Comparison of ENCODE assay signal across 33 cellular contexts in the genomic region with DNA sequence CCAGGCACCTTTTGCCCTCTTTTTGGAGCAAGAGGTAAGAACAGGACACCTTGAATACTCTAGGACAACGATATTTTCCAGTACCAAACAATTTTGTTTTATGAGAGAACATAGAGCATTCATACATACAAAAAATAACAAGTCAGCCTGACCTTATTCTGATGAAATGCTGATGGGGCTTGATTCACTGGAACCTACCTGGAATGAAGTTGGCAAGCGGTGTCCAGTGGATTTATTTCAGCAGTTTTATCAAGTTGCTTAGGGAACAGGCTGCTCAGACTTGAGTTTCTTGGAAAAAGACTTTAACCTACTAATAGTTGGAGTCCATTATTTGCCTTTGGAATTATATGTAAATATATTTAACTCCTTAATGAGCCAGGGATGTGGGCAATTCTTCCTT.
"Had no signal": no experiment of that assay in that cellular context is flagged by ENCODE, and none has a peak within 500 bp of the region (broad histone marks: within the 10 kb centered on the region; RNA-seq: fewer than 3 reads in every experiment).

No MANE protein-coding gene starts in this region.

- DNase-seq: activated CD4-positive, alpha-beta memory T cell treated with anti-CD3 and anti-CD28 coated beads for 36 hours; activated CD4-positive, alpha-beta T cell treated with anti-CD3 and anti-CD28 coated beads for 36 hours; activated CD4-positive, alpha-beta T cell treated with anti-CD3 and anti-CD28 coated beads, Interleukin-2, amount 10 ng/mL, durations not matched to agents 24 days and 14 days; activated CD4-positive, CD25-positive, alpha-beta regulatory T cell; activated CD4-positive, CD25-positive, alpha-beta regulatory T cell treated with anti-CD3 and anti-CD28 coated beads, Interleukin-2, amount 50 U/mL, for 72 hours; activated CD8-positive, alpha-beta memory T cell treated with anti-CD3 and anti-CD28 coated beads, Interleukin-2, amount 10 ng/mL, durations not matched to agents 7 days and 5 days; activated CD8-positive, alpha-beta memory T cell treated with anti-CD3 and anti-CD28 coated beads, Interleukin-2, amount 50 U/mL, for 4 hours; activated CD8-positive, alpha-beta T cell treated with anti-CD3 and anti-CD28 coated beads, Interleukin-2, amount 10 ng/mL, durations not matched to agents 7 days and 5 days; activated effector memory CD4-positive, alpha-beta T cell treated with anti-CD3 and anti-CD28 coated beads, Interleukin-2, amount 50 U/mL, for 16 hours; activated naive CD4-positive, alpha-beta T cell treated with anti-CD3 and anti-CD28 coated beads for 36 hours; activated naive CD8-positive, alpha-beta T cell treated with anti-CD3 and anti-CD28 coated beads for 36 hours; activated naive CD8-positive, alpha-beta T cell treated with anti-CD3 and anti-CD28 coated beads, Interleukin-2, amount 50 U/mL, for 24 hours; activated T-cell treated with anti-CD3 and anti-CD28 coated beads, Interleukin-2, amount 50 U/mL, for 1 hour; activated T-cell treated with anti-CD3 and anti-CD28 coated beads, Interleukin-2, amount 50 U/mL, for 48 hours; central memory CD4-positive, alpha-beta T cell; cerebellar nuclear complex; colonic mucosa; effector CD8-positive, alpha-beta T cell; esophagus squamous epithelium; foreskin melanocyte; T-helper 1 cell; T-helper 2 cell had no signal

- ATAC-seq: activated CD4-positive, alpha-beta T cell treated with anti-CD3 and anti-CD28 coated beads for 36 hours; activated CD8-positive, alpha-beta memory T cell treated with anti-CD3 and anti-CD28 coated beads, Interleukin-2, amount 10 ng/mL, durations not matched to agents 7 days and 5 days; activated CD8-positive, alpha-beta T cell treated with anti-CD3 and anti-CD28 coated beads, Interleukin-2, amount 10 ng/mL, durations not matched to agents 7 days and 5 days; activated naive CD8-positive, alpha-beta T cell treated with anti-CD3 and anti-CD28 coated beads, Interleukin-2, amount 50 U/mL, for 24 hours; gastroesophageal sphincter had no signal

- H3K27ac ChIP-seq: ascending aorta, breast epithelium, cardiac muscle cell, colonic mucosa, epithelial cell of prostate, esophagus squamous epithelium, gastroesophageal sphincter had no signal

- H3K27me3 ChIP-seq: ascending aorta, breast epithelium, cardiac muscle cell, colonic mucosa, esophagus squamous epithelium, gastroesophageal sphincter had no signal

- H3K4me3 ChIP-seq: ascending aorta, breast epithelium, cardiac muscle cell, colonic mucosa, esophagus squamous epithelium, gastroesophageal sphincter had no signal

- FAIRE-seq: endometrium, endothelial cell of umbilical vein had no signal

- H3K36me3 Mint-ChIP-seq: activated CD4-positive, alpha-beta memory T cell treated with anti-CD3 and anti-CD28 coated beads for 36 hours; activated CD8-positive, alpha-beta memory T cell treated with anti-CD3 and anti-CD28 coated beads, Interleukin-2, amount 10 ng/mL, durations not matched to agents 7 days and 5 days; activated naive CD4-positive, alpha-beta T cell treated with anti-CD3 and anti-CD28 coated beads, Interleukin-2, amount 50 U/mL, for 24 hours had no signal

- H3K27me3 Mint-ChIP-seq: brain had no signal

- H3K27ac Mint-ChIP-seq: activated CD4-positive, alpha-beta memory T cell treated with anti-CD3 and anti-CD28 coated beads for 36 hours; activated CD4-positive, alpha-beta T cell treated with anti-CD3 and anti-CD28 coated beads for 36 hours; activated CD4-positive, alpha-beta T cell treated with anti-CD3 and anti-CD28 coated beads, Interleukin-2, amount 10 ng/mL, durations not matched to agents 24 days and 14 days; activated CD8-positive, alpha-beta memory T cell treated with anti-CD3 and anti-CD28 coated beads, Interleukin-2, amount 10 ng/mL, durations not matched to agents 7 days and 5 days; activated CD8-positive, alpha-beta T cell treated with anti-CD3 and anti-CD28 coated beads, Interleukin-2, amount 10 ng/mL, durations not matched to agents 7 days and 5 days; activated naive CD4-positive, alpha-beta T cell treated with anti-CD3 and anti-CD28 coated beads for 36 hours; activated naive CD4-positive, alpha-beta T cell treated with anti-CD3 and anti-CD28 coated beads, Interleukin-2, amount 50 U/mL, for 24 hours; activated naive CD8-positive, alpha-beta T cell treated with anti-CD3 and anti-CD28 coated beads for 36 hours; activated naive CD8-positive, alpha-beta T cell treated with anti-CD3 and anti-CD28 coated beads, Interleukin-2, amount 50 U/mL, for 24 hours; activated T-helper 1 cell treated with anti-CD3 and anti-CD28 coated beads, Interleukin-12 subunit alpha, Interleukin-12 subunit beta, Interleukin-2, Interleukin-4 antibody, amounts not matched to agents 30 ng/mL and 10 ng/mL and 1 ng/mL, durations not matched to agents 14 hours and 24 hours and 36 hours; activated T-helper 2 cell treated with anti-CD3 and anti-CD28 coated beads, Interferon-gamma antibody, Interleukin-2, Interleukin-4, amounts not matched to agents 10 μg/mL and 5 μg/mL and 100 μg/mL, durations not matched to agents 14 hours and 24 hours and 36 hours had no signal

- H3K4me1 ChIP-seq: breast epithelium had no signal

- H3K36me3 ChIP-seq: ascending aorta, breast epithelium, cardiac muscle cell, colonic mucosa, esophagus squamous epithelium, gastroesophageal sphincter had no signal

- H3K4me3 Mint-ChIP-seq: activated CD4-positive, alpha-beta memory T cell treated with anti-CD3 and anti-CD28 coated beads for 36 hours; activated CD4-positive, alpha-beta T cell treated with anti-CD3 and anti-CD28 coated beads for 36 hours; activated CD4-positive, alpha-beta T cell treated with anti-CD3 and anti-CD28 coated beads, Interleukin-2, amount 10 ng/mL, durations not matched to agents 24 days and 14 days; activated CD8-positive, alpha-beta memory T cell treated with anti-CD3 and anti-CD28 coated beads, Interleukin-2, amount 10 ng/mL, durations not matched to agents 7 days and 5 days; activated CD8-positive, alpha-beta T cell treated with anti-CD3 and anti-CD28 coated beads, Interleukin-2, amount 10 ng/mL, durations not matched to agents 7 days and 5 days; activated naive CD4-positive, alpha-beta T cell treated with anti-CD3 and anti-CD28 coated beads for 36 hours; activated naive CD4-positive, alpha-beta T cell treated with anti-CD3 and anti-CD28 coated beads, Interleukin-2, amount 50 U/mL, for 24 hours; activated naive CD8-positive, alpha-beta T cell treated with anti-CD3 and anti-CD28 coated beads for 36 hours; activated naive CD8-positive, alpha-beta T cell treated with anti-CD3 and anti-CD28 coated beads, Interleukin-2, amount 50 U/mL, for 24 hours; activated T-helper 1 cell treated with anti-CD3 and anti-CD28 coated beads, Interleukin-12 subunit alpha, Interleukin-12 subunit beta, Interleukin-2, Interleukin-4 antibody, amounts not matched to agents 30 ng/mL and 10 ng/mL and 1 ng/mL, durations not matched to agents 14 hours and 24 hours and 36 hours; brain had no signal

- H3K9me3 ChIP-seq: ascending aorta, breast epithelium, colonic mucosa, esophagus squamous epithelium, gastroesophageal sphincter had no signal
